Comparison of ENCODE assay signal across 8 cellular contexts in the genomic region with DNA sequence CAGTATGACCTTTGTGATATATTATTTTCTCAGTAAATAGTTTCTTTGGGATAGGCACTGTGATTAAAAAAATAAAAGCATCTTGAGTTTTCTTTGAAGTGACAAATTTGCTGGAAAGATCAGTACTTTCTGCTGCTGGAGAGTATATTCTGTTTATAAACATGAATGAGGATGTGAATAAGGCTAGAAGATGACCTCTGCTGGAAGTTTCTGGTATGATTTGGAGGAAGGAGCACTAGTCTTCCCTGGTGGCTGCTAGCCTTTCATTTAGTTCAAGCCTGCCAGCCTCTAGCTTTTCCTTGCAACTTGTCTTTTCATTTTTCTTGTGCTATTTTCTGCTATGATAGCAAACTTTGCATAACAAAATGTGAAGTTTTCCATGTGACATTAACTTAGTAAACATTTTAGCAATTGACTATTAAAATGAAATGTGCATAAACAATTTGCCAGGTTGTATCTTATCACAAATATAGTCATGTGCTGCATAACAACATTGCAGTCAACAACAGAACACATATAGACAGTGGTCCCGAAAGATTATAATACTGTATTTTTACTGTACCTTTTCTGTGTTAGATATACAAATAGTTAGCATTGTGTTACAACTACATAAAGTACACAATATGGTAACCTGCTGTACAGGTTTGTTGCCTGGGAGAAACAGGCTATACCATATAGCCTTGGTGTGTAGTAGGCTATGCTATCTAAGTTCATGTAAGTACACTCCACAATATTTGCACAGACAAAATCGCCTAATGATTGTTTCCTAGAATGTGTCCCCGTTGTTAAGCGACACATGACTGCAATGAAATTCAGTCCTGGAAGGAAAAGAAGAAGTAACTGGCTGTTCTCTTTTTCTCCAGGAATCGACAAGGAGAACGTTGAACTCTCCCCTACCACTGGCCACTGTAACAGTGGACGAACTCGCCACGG. TPM values are rescaled to one million over a fixed set of nuclear protein-coding genes. Genes with fewer than 3 reads are reported as not detected.
DNase-seq lines count a peak whose midpoint lies in the region; ATAC-seq, FAIRE-seq and TF ChIP-seq lines count a peak whose summit lies in the region.

No MANE protein-coding gene starts in this region.

- POLR2A ChIA-PET in GM12878 (lab: Charles Lee), result interaction anchor here (0.9 kb wide), 1 partner anchor 9 kb away, joined by 4 read pairs; no protein-coding TSS in a partner anchor

- no peak overlapping the region for H3K4me3 ChIP-seq in BLaER1 treated with 17β-estradiol and CSF1 and Interleukin-3, amounts not matched to agents 10 nM and 100 nM
- no peak overlapping the region for H3K4me3 ChIP-seq in GM12878
- H3K4me3 ChIP-seq in tibial nerve, result no peak overlapping the region

- H2AFZ ChIP-seq in GM12878 (ENCODE audit: control insufficient read depth, low read depth, low read length), result no peak overlapping the region

- BruUV-seq in GM12878 (replicated peaks; lab: Mats Ljungman, UMichigan), result no TSS peak

- DNase-seq in NCI-H524 treated with DMSO at 0.1 percent for 48 hours (lab: John Stamatoyannopoulos, UW) (peak; percentile 16), GM12878 (ENCODE audit: low read depth, low spot score) (peak; percentile 31), iris pigment epithelial cell (ENCODE audit: low read depth) (peak; percentile 73), tibial nerve (ENCODE audit: low spot score in 2 of 2) (peak in 1 of 2 donors; percentile 45), occipital lobe (lab: John Stamatoyannopoulos, UW) (no peak), ecto neural progenitor cell (ENCODE audit: low spot score) (no peak)

- H3K4me2 ChIP-seq in BLaER1 treated with 17β-estradiol and CSF1 and Interleukin-3, amounts not matched to agents 10 nM and 100 nM, result peak overlapping the region in 9 of 11 experiments; percentile 1 to 55 (median 28); a peak in 11 of 22 replicates
- no peak overlapping the region for H3K4me2 ChIP-seq in GM12878 (ENCODE audit: control insufficient read depth, insufficient read depth)

- H3K9me3 ChIP-seq in BLaER1 treated with 17β-estradiol and CSF1 and Interleukin-3, amounts not matched to agents 10 nM and 100 nM (replicated peaks in 1 of 11), result no peaks in the 10 kb centered on the region
- H3K9me3 ChIP-seq in GM12878 (replicated peaks; ENCODE audit: control insufficient read depth, insufficient read depth, low read length) (no peaks in the 10 kb centered on the region), tibial nerve (no peaks in the 10 kb centered on the region)

- FAIRE-seq in GM12878 (lab: Jason Lieb, UNC), result peak; percentile 87

- CTCF ChIA-PET in GM12878 (lab: Yijun Ruan, JAX), result interaction anchor here (0.5 to 5.4 kb wide), 38 partner anchors 9 to 361 kb away, joined by 3 to 80 read pairs (median 4); partner anchors contain the start of gene EVI2B

- no peaks in the 10 kb centered on the region for H3K27me3 ChIP-seq in BLaER1 treated with 17β-estradiol and CSF1 and Interleukin-3, amounts not matched to agents 10 nM and 100 nM
- H3K27me3 ChIP-seq in GM12878 (replicated peaks in 1 of 2; ENCODE audit: control insufficient read depth in 2 of 2, insufficient read depth in 2 of 2, low read length in 1 of 2) (no peaks in the 10 kb centered on the region), tibial nerve (no peaks in the 10 kb centered on the region)

- H3K9ac ChIP-seq in BLaER1 treated with 17β-estradiol and CSF1 and Interleukin-3, amounts not matched to agents 10 nM and 100 nM, result no peak overlapping the region
- no peak overlapping the region for H3K9ac ChIP-seq in GM12878 (ENCODE audit: control insufficient read depth, insufficient read depth, low read length)

- no peaks in the 10 kb centered on the region for H3K79me2 ChIP-seq in GM12878 (ENCODE audit: control insufficient read depth, insufficient read depth, low read length)

- in situ Hi-C loops in GM12878 (cut with MboI), result loop anchor here (5.0 kb wide), 1 partner anchor 356 kb away; no protein-coding TSS in a partner anchor

- TF ChIP-seq RAD21 in GM12878 (IDR thresholded peaks at IDR 0.05; ENCODE audit: insufficient read depth, low read depth, low read length), result peak; percentile 76

- no peak overlapping the region for H3K27ac ChIP-seq in BLaER1 treated with 17β-estradiol and CSF1 and Interleukin-3, amounts not matched to agents 10 nM and 100 nM
- no peak overlapping the region for H3K27ac ChIP-seq in GM12878 (ENCODE audit: control insufficient read depth, insufficient read depth)
- no peak overlapping the region for H3K27ac ChIP-seq in tibial nerve

- H4K20me1 ChIP-seq in BLaER1 treated with 17β-estradiol and CSF1 and Interleukin-3, amounts not matched to agents 10 nM and 100 nM, result 0 out of 22 replicates have a peak, but pooled peaks cover 0 to 4% (median 0%) of the 10 kb centered on the region in 11 experiments
- no peaks in the 10 kb centered on the region for H4K20me1 ChIP-seq in GM12878 (ENCODE audit: control insufficient read depth, insufficient read depth)

- H3K36me3 ChIP-seq in BLaER1 treated with 17β-estradiol and CSF1 and Interleukin-3, amounts not matched to agents 10 nM and 100 nM, result peaks cover 6 to 35% (median 19%) of the 10 kb centered on the region in 11 experiments; a peak in 17 of 22 replicates
- H3K36me3 ChIP-seq in GM12878 (ENCODE audit: control insufficient read depth in 2 of 2, insufficient read depth in 2 of 2, low read length in 1 of 2) (peaks cover 0 to 10% of the 10 kb centered on the region in 2 experiments; a peak in 1 of 4 replicates), tibial nerve (peaks cover 0 to 29% (median 0%) of the 10 kb centered on the region in 3 donors)

- peaks cover 12 to 45% (median 21%) of the 10 kb centered on the region in 10 experiments for H3K4me1 ChIP-seq in BLaER1 treated with 17β-estradiol and CSF1 and Interleukin-3, amounts not matched to agents 10 nM and 100 nM
- H3K4me1 ChIP-seq in GM12878 (ENCODE audit: control insufficient read depth, insufficient read depth, low read length) (peaks cover 16% of the 10 kb centered on the region), tibial nerve (peaks cover 0 to 3% (median 0%) of the 10 kb centered on the region in 4 donors)

- 84% methylated on average over 9 of the region's 9 CpGs for WGBS in GM12878 (ENCODE audit: insufficient coverage, insufficient replicate concordance, low lambda C conversion rate, missing lambda C conversion rate)
- 86 to 90% methylated on average over 9 of the region's 9 CpGs for WGBS in tibial nerve, 2 donors

- no peak for TF ChIP-seq EP300 in GM12878 (IDR thresholded peaks at IDR 0.05; ENCODE audit: borderline replicate concordance in 1 of 2, control insufficient read depth in 1 of 2, low read depth in 2 of 2, low read length in 2 of 2)
- TF ChIP-seq EP300 in tibial nerve (IDR thresholded peaks at IDR 0.05), result no peak

- intact Hi-C loops in GM12878 (cut with micrococcal nuclease; ENCODE audit: unreplicated experiment), result loop anchor here (2.0 to 5.0 kb wide), 3 partner anchors 65 to 361 kb away; no protein-coding TSS in a partner anchor

- SMC1A ChIA-PET in GM12878 (lab: Charles Lee; ENCODE audit: uncharacterized antibody, unreplicated experiment), result interaction anchor here (0.7 to 9.7 kb wide), 27 partner anchors 10 to 361 kb away, joined by 3 to 86 read pairs (median 4); partner anchors contain the start of genes EVI2A and EVI2B

- RAD21 ChIA-PET in GM12878 (lab: Charles Lee; ENCODE audit: unreplicated experiment), result interaction anchor here (0.9 to 3.6 kb wide), 20 partner anchors 16 to 361 kb away, joined by 3 to 20 read pairs (median 5); partner anchors contain the start of gene EVI2B

- ATAC-seq in GM18861 (IDR thresholded peaks at IDR 0.05; ENCODE audit: unreplicated experiment) (peak; percentile 55), GM12878 (peak; percentile 92)

- TF ChIP-seq POLR2A in GM12878 (IDR thresholded peaks at IDR 0.05; ENCODE audit: low read depth, low read length) (no peak), tibial nerve (IDR thresholded peaks at IDR 0.05) (no peak)

- TF ChIP-seq CTCF in GM12878 (IDR thresholded peaks at IDR 0.05 in 2 of 3, conservative IDR thresholded peaks at IDR 0.05 in 1 of 3; ENCODE audit: control insufficient read depth in 2 of 3, extremely low read depth in 1 of 3, insufficient read depth in 1 of 3, low read depth in 3 of 3, low read length in 3 of 3) (peak; percentile 61 to 73 (median 70)), tibial nerve (IDR thresholded peaks at IDR 0.05) (peak; percentile 29 to 44 (median 33))

RNA-seq across cellular contexts. Expression of gene RAB11FIP4, which starts 18.1 kb away (rescaled TPM):
- total RNA-seq in GM12878 (2013; cell fraction: nucleolus; rRNA removed), result 40.5 and 45.1 TPM in 2 replicates
- total RNA-seq in GM12878 (2014; rRNA removed) (21.2 and 22.7 TPM in 2 replicates), GM12878 (2014; rRNA removed; fragmentation: Illumina TruSeq; extraction: Trizol) (18.8 and 20.1 TPM in 2 replicates), GM12878 (2021) (27.0 and 28.7 TPM in 2 replicates), tibial nerve (1 to 10 TPM; 2.7 to 6.9 (median 4.1) TPM), occipital lobe (54.4 TPM)
- 4.9 TPM for polyA plus RNA-seq in GM12878 (2011; ENCODE audit: low read depth)
- polyA plus RNA-seq in GM12878 (2011; rRNA removed) (15.9 and 18.3 TPM in 2 replicates), GM12878 (2014; fragmentation: Illumina TruSeq; extraction: Trizol) (9.6 and 15.2 TPM in 2 replicates), GM12878 (2014; fragmentation: Nextera tagmentation; extraction: Ambion mirVana) (1 to 10 TPM; 1.4 to 1.8 TPM), GM12878 (2014; rRNA removed) (19.0 and 19.8 TPM in 2 replicates), GM12878 (2016; fragmentation: Nextera tagmentation; extraction: Ambion mirVana) (10 to 100 TPM; 15.8 to 17.0 TPM)
- 16.3 and 17.2 TPM in 2 replicates for polyA plus RNA-seq in GM12878 (2011; cell fraction: cytosol; rRNA removed)
- 23.3 and 26.8 TPM in 2 replicates for polyA plus RNA-seq in GM12878 (2011; cell fraction: nucleus; rRNA removed)
- polyA plus RNA-seq in GM12878 (2012), result 8.4 and 11.3 TPM in 2 replicates
- polyA minus RNA-seq in GM12878 (2011; rRNA and poly(A)+ RNA removed), result 31.9 and 40.7 TPM in 2 replicates
- 8.3 and 12.3 TPM in 2 replicates for polyA minus RNA-seq in GM12878 (2011; cell fraction: cytosol; rRNA and poly(A)+ RNA removed)
- polyA minus RNA-seq in GM12878 (2011; cell fraction: nucleus; rRNA and poly(A)+ RNA removed), result 15.5 and 19.5 TPM in 2 replicates

RNA-seq across cellular contexts. Expression of gene EVI2A, which starts 52.0 kb away (rescaled TPM):
- 6.3 and 7.2 TPM in 2 replicates for total RNA-seq in GM12878 (2013; cell fraction: nucleolus; rRNA removed)
- total RNA-seq in GM12878 (2014; rRNA removed), result 29.5 and 40.9 TPM in 2 replicates
- 50.3 and 51.2 TPM in 2 replicates for total RNA-seq in GM12878 (2014; rRNA removed; fragmentation: Illumina TruSeq; extraction: Trizol)
- 21.4 and 22.9 TPM in 2 replicates for total RNA-seq in GM12878 (2021)
- 12.9 TPM for polyA plus RNA-seq in GM12878 (2011; ENCODE audit: low read depth)
- 4.6 and 10.6 TPM in 2 replicates for polyA plus RNA-seq in GM12878 (2011; rRNA removed)
- 1.7 and 1.8 TPM in 2 replicates for polyA plus RNA-seq in GM12878 (2011; cell fraction: cytosol; rRNA removed)
- 1.2 and 1.5 TPM in 2 replicates for polyA plus RNA-seq in GM12878 (2011; cell fraction: nucleus; rRNA removed)
- 21.1 and 30.8 TPM in 2 replicates for polyA plus RNA-seq in GM12878 (2012)
- 41.3 and 62.5 TPM in 2 replicates for polyA plus RNA-seq in GM12878 (2014; fragmentation: Illumina TruSeq; extraction: Trizol)
- 10 to 100 TPM; 54.5 to 78.3 TPM for polyA plus RNA-seq in GM12878 (2014; fragmentation: Nextera tagmentation; extraction: Ambion mirVana)
- 17.8 and 21.9 TPM in 2 replicates for polyA plus RNA-seq in GM12878 (2014; rRNA removed)
- 10 to 100 TPM; 15.1 to 15.5 TPM for polyA plus RNA-seq in GM12878 (2016; fragmentation: Nextera tagmentation; extraction: Ambion mirVana)
- 1.7 and 2.7 TPM in 2 replicates for polyA minus RNA-seq in GM12878 (2011; rRNA and poly(A)+ RNA removed)
- 1.1 TPM in 1 of 2 replicates, not detected in the other for polyA minus RNA-seq in GM12878 (2011; cell fraction: cytosol; rRNA and poly(A)+ RNA removed)
- polyA minus RNA-seq in GM12878 (2011; cell fraction: nucleus; rRNA and poly(A)+ RNA removed), result 1.9 and 3.0 TPM in 2 replicates
- 1 to 10 TPM; 2.9 to 5.5 (median 4.2) TPM for total RNA-seq in tibial nerve
- 5.0 TPM for total RNA-seq in occipital lobe

RNA-seq across cellular contexts. Expression of gene EVI2B, which starts 59.6 kb away (rescaled TPM):
- 28.3 and 30.5 TPM in 2 replicates for total RNA-seq in GM12878 (2013; cell fraction: nucleolus; rRNA removed)
- total RNA-seq in GM12878 (2014; rRNA removed) (35.9 and 38.8 TPM in 2 replicates), GM12878 (2014; rRNA removed; fragmentation: Illumina TruSeq; extraction: Trizol) (65.3 and 67.2 TPM in 2 replicates), GM12878 (2021) (51.0 and 52.7 TPM in 2 replicates), tibial nerve (1 to 10 TPM; 5.7 to 9.9 (median 9.3) TPM), occipital lobe (0.31 TPM)
- 83.9 TPM for polyA plus RNA-seq in GM12878 (2011; ENCODE audit: low read depth)
- polyA plus RNA-seq in GM12878 (2011; rRNA removed) (124 and 173 TPM in 2 replicates), GM12878 (2014; fragmentation: Illumina TruSeq; extraction: Trizol) (195 and 268 TPM in 2 replicates), GM12878 (2014; fragmentation: Nextera tagmentation; extraction: Ambion mirVana) (10 to 100 TPM; 49.2 to 64.4 TPM), GM12878 (2014; rRNA removed) (44.8 and 51.3 TPM in 2 replicates), GM12878 (2016; fragmentation: Nextera tagmentation; extraction: Ambion mirVana) (10 to 100 TPM; 26.2 to 32.0 TPM)
- 44.4 and 50.2 TPM in 2 replicates for polyA plus RNA-seq in GM12878 (2011; cell fraction: cytosol; rRNA removed)
- polyA plus RNA-seq in GM12878 (2011; cell fraction: nucleus; rRNA removed), result 29.3 and 30.8 TPM in 2 replicates
- 120 and 126 TPM in 2 replicates for polyA plus RNA-seq in GM12878 (2012)
- polyA minus RNA-seq in GM12878 (2011; rRNA and poly(A)+ RNA removed), result 31.2 and 67.4 TPM in 2 replicates
- 12.3 and 14.2 TPM in 2 replicates for polyA minus RNA-seq in GM12878 (2011; cell fraction: cytosol; rRNA and poly(A)+ RNA removed)
- polyA minus RNA-seq in GM12878 (2011; cell fraction: nucleus; rRNA and poly(A)+ RNA removed), result 9.7 and 17.0 TPM in 2 replicates

Comparison
In these comparisons a context has a peak if more than half of its experiments do, and no peak if none do; other contexts are left out.
1. DNase-seq: peak in NCI-H524 treated with DMSO at 0.1 percent for 48 hours (single experiment), GM12878 (single experiment) and iris pigment epithelial cell (single experiment); none in occipital lobe (single experiment) and ecto neural progenitor cell (single experiment).